In genomic region chr22:37325024-37325395, GRCh38 we compare ENCODE assay signal across 1 cellular context.
TF ChIP-seq lines count a peak whose summit lies in the region.

No MANE protein-coding gene starts in this region.

TF ChIP-seq in HCT116, 20 proteins besides CTCF, POLR2A, EP300 and RAD21 (continued from another document):
- TF ChIP-seq, protein P1, sequence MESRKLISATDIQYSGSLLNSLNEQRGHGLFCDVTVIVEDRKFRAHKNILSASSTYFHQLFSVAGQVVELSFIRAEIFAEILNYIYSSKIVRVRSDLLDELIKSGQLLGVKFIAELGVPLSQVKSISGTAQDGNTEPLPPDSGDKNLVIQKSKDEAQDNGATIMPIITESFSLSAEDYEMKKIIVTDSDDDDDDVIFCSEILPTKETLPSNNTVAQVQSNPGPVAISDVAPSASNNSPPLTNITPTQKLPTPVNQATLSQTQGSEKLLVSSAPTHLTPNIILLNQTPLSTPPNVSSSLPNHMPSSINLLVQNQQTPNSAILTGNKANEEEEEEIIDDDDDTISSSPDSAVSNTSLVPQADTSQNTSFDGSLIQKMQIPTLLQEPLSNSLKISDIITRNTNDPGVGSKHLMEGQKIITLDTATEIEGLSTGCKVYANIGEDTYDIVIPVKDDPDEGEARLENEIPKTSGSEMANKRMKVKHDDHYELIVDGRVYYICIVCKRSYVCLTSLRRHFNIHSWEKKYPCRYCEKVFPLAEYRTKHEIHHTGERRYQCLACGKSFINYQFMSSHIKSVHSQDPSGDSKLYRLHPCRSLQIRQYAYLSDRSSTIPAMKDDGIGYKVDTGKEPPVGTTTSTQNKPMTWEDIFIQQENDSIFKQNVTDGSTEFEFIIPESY (IDR thresholded peaks at IDR 0.05; ENCODE audit: extremely low read depth, insufficient replicate concordance, low read length), result no peak
